8 cellular contexts compared by ENCODE assay signal in the genomic region with DNA sequence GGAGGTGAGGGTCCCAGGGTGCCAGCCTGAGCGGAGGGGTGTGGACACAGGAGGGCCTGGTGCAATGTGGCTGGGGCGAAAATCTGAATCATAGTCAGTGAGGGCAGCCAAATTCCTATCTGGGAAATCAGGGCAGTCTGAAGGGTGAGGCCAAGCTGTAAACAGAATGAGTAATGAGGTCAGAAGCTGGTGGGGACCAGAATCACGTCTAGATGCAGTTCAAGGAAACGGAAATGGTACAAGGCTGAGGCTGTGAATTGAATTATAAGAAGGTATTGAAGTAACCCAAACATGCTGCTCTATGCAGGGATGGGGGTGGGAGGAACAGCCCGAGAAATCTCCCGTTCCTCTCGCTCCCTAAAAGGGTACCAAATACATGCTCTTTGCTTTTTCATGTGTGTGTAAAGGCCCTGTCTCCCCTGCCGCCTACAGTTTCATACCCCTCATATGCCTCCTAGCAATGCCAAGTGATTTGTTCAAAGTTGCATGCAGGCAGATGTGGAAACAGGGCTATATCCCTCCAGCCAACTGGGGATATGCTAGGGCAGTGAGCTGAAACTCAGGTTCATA. TPM values are rescaled to one million over a fixed set of nuclear protein-coding genes. Genes with fewer than 3 reads are reported as not detected.
DNase-seq lines count a peak whose midpoint lies in the region; ATAC-seq and TF ChIP-seq lines count a peak whose summit lies in the region.

No MANE protein-coding gene starts in this region.

- peak overlapping the region; percentile 96 for H3K27ac Mint-ChIP-seq in WTC11

- no peak overlapping the region for H3K4me3 ChIP-seq in gastroesophageal sphincter
- no peak overlapping the region for H3K4me3 ChIP-seq in retinal pigment epithelial cell (ENCODE audit: low read length)

- CTCF ChIA-PET in WTC11 (lab: Charles Lee) = interaction anchor here (1.0 to 1.6 kb wide), 3 partner anchors 37 to 116 kb away, joined by 3 to 4 read pairs (median 4); no protein-coding TSS in a partner anchor

- 15 to 24% methylated on average over 6 to 8 of the region's 8 CpGs for whole genome bisulfite sequencing in gastroesophageal sphincter (ENCODE audit: low coverage in 1 of 2), 2 donors

- H3K4me1 Mint-ChIP-seq in WTC11 = peaks cover 75% of the 10 kb centered on the region

- TF ChIP-seq CTCF in WTC11 (IDR thresholded peaks at IDR 0.05) (no peak), gastroesophageal sphincter (IDR thresholded peaks at IDR 0.05) (no peak), retinal pigment epithelial cell (conservative IDR thresholded peaks at IDR 0.05; ENCODE audit: low read depth, low read length) (no peak)

- H3K4me1 ChIP-seq in gastroesophageal sphincter = peaks cover 21 to 81% (median 29%) of the 10 kb centered on the region in 3 donors

- no peak for TF ChIP-seq POLR2A in gastroesophageal sphincter (IDR thresholded peaks at IDR 0.05)

- H3K9me3 ChIP-seq in gastroesophageal sphincter = no peaks in the 10 kb centered on the region

- H3K27me3 ChIP-seq in gastroesophageal sphincter = no peaks in the 10 kb centered on the region

- ATAC-seq in WTC11 = no peak
- ATAC-seq in gastroesophageal sphincter = peak; percentile 64
- ATAC-seq in HG03378 (IDR thresholded peaks at IDR 0.05; ENCODE audit: unreplicated experiment) = no peak
- no peak for ATAC-seq in HG03135 (IDR thresholded peaks at IDR 0.05; ENCODE audit: unreplicated experiment)

- H3K36me3 ChIP-seq in gastroesophageal sphincter = no peaks in the 10 kb centered on the region

- H3K9me3 Mint-ChIP-seq in WTC11 = peaks cover 5% of the 10 kb centered on the region

- TF ChIP-seq EP300 in gastroesophageal sphincter (IDR thresholded peaks at IDR 0.05) = no peak

- no peaks in the 10 kb centered on the region for H3K27me3 Mint-ChIP-seq in WTC11 (ENCODE audit: low read depth)

- H3K4me3 Mint-ChIP-seq in WTC11 = peak overlapping the region; percentile 98

- H3K27ac ChIP-seq in gastroesophageal sphincter = peak overlapping the region; percentile 88 to 94 (median 90)

- H3K36me3 Mint-ChIP-seq in WTC11 = peaks cover 12% of the 10 kb centered on the region

- POLR2A ChIA-PET in WTC11 (lab: Charles Lee) = interaction anchor here (0.6 to 10.4 kb wide), 5 partner anchors 9 to 238 kb away, joined by 3 to 183 read pairs (median 4); partner anchors contain the start of gene PIM1

- DNase-seq in HK-2 (ENCODE audit: unreplicated experiment) (peak; percentile 84), WTC11 (ENCODE audit: low spot score) (no peak), retinal pigment epithelial cell (ENCODE audit: low read depth) (peak; percentile 98), ecto neural progenitor cell (ENCODE audit: low spot score) (no peak)
- DNase-seq in activated CD4-positive, CD25-positive, alpha-beta regulatory T cell (lab: John Stamatoyannopoulos, UW) = no peak

TF ChIP-seq in WTC11, 78 proteins besides CTCF, POLR2A, EP300 and RAD21 (continues in another document):
- TF ChIP-seq RORB (CRISPR knock-in tag; IDR thresholded peaks at IDR 0.05) (no peak), TEAD1 (CRISPR knock-in tag; IDR thresholded peaks at IDR 0.05) (no peak), ZBTB21 (CRISPR knock-in tag; IDR thresholded peaks at IDR 0.05; ENCODE audit: borderline replicate concordance) (no peak), ATF3 (CRISPR knock-in tag; conservative IDR thresholded peaks at IDR 0.05) (no peak), CREB1 (CRISPR knock-in tag; IDR thresholded peaks at IDR 0.05) (no peak), EMX1 (CRISPR knock-in tag; IDR thresholded peaks at IDR 0.05) (no peak), ZNF416 (CRISPR knock-in tag; IDR thresholded peaks at IDR 0.05) (no peak), ERG (CRISPR knock-in tag; IDR thresholded peaks at IDR 0.05) (no peak), ZNF219 (CRISPR knock-in tag; IDR thresholded peaks at IDR 0.05; ENCODE audit: borderline replicate concordance) (no peak), FOXK1 (CRISPR knock-in tag; IDR thresholded peaks at IDR 0.05) (no peak), ZNF423 (CRISPR knock-in tag; IDR thresholded peaks at IDR 0.05) (no peak), IRF2 (CRISPR knock-in tag; IDR thresholded peaks at IDR 0.05; ENCODE audit: borderline replicate concordance, low read depth) (no peak), JUN (CRISPR knock-in tag; IDR thresholded peaks at IDR 0.05) (no peak), ZSCAN18 (CRISPR knock-in tag; IDR thresholded peaks at IDR 0.05) (no peak), ZNF121 (CRISPR knock-in tag; IDR thresholded peaks at IDR 0.05) (no peak)
- TF ChIP-seq, protein P1, sequence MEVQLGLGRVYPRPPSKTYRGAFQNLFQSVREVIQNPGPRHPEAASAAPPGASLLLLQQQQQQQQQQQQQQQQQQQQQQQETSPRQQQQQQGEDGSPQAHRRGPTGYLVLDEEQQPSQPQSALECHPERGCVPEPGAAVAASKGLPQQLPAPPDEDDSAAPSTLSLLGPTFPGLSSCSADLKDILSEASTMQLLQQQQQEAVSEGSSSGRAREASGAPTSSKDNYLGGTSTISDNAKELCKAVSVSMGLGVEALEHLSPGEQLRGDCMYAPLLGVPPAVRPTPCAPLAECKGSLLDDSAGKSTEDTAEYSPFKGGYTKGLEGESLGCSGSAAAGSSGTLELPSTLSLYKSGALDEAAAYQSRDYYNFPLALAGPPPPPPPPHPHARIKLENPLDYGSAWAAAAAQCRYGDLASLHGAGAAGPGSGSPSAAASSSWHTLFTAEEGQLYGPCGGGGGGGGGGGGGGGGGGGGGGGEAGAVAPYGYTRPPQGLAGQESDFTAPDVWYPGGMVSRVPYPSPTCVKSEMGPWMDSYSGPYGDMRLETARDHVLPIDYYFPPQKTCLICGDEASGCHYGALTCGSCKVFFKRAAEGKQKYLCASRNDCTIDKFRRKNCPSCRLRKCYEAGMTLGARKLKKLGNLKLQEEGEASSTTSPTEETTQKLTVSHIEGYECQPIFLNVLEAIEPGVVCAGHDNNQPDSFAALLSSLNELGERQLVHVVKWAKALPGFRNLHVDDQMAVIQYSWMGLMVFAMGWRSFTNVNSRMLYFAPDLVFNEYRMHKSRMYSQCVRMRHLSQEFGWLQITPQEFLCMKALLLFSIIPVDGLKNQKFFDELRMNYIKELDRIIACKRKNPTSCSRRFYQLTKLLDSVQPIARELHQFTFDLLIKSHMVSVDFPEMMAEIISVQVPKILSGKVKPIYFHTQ (CRISPR knock-in tag; IDR thresholded peaks at IDR 0.05) = no peak
- TF ChIP-seq, protein P2, sequence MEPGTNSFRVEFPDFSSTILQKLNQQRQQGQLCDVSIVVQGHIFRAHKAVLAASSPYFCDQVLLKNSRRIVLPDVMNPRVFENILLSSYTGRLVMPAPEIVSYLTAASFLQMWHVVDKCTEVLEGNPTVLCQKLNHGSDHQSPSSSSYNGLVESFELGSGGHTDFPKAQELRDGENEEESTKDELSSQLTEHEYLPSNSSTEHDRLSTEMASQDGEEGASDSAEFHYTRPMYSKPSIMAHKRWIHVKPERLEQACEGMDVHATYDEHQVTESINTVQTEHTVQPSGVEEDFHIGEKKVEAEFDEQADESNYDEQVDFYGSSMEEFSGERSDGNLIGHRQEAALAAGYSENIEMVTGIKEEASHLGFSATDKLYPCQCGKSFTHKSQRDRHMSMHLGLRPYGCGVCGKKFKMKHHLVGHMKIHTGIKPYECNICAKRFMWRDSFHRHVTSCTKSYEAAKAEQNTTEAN (CRISPR knock-in tag; IDR thresholded peaks at IDR 0.05) = no peak
- TF ChIP-seq, protein P3, sequence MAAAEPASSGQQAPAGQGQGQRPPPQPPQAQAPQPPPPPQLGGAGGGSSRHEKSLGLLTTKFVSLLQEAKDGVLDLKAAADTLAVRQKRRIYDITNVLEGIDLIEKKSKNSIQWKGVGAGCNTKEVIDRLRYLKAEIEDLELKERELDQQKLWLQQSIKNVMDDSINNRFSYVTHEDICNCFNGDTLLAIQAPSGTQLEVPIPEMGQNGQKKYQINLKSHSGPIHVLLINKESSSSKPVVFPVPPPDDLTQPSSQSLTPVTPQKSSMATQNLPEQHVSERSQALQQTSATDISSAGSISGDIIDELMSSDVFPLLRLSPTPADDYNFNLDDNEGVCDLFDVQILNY (CRISPR knock-in tag; IDR thresholded peaks at IDR 0.05) = no peak

RNA-seq across cellular contexts. Expression of gene PIM1, which starts 35.2 kb away (rescaled TPM):
- total RNA-seq in WTC11 (2021) (64.7 to 81.2 TPM (median 78.1 TPM) in 3 replicates), gastroesophageal sphincter (10 to 100 TPM; 19.0 to 63.8 (median 21.8) TPM)

Comparison
In these comparisons a context has a peak if more than half of its experiments do, and no peak if none do; other contexts are left out.
1. DNase-seq: peak in HK-2 (single experiment) and retinal pigment epithelial cell (single experiment); none in WTC11 (single experiment), activated CD4-positive, CD25-positive, alpha-beta regulatory T cell (0 of 4) and ecto neural progenitor cell (single experiment).